In genomic region chr20:8305449-8305978, GRCh38 we compare ENCODE assay signal across 1 cellular context.
TF ChIP-seq lines count a peak whose summit lies in the region.

No MANE protein-coding gene starts in this region.

TF ChIP-seq in HepG2, 621 proteins besides CTCF, POLR2A, EP300 and RAD21 (continued from another document and continues in another):
- peak; percentile 48; the same call in 1 of the 2 replicates for TF ChIP-seq ZFP91 (CRISPR knock-in tag; IDR thresholded peaks at IDR 0.05; ENCODE audit: borderline replicate concordance)
- no peak for TF ChIP-seq FOXA1 (IDR thresholded peaks at IDR 0.05)
- TF ChIP-seq FOXA1 (CRISPR knock-in tag; IDR thresholded peaks at IDR 0.05): no peak
- TF ChIP-seq ELF3 (CRISPR knock-in tag; IDR thresholded peaks at IDR 0.05): peak; percentile 90
- TF ChIP-seq IKZF5 (CRISPR knock-in tag; IDR thresholded peaks at IDR 0.05): peak; percentile 47; the same call in 1 of the 2 replicates
- no peak for TF ChIP-seq MATR3 (CRISPR knock-in tag; IDR thresholded peaks at IDR 0.05)
- TF ChIP-seq ZGPAT (CRISPR knock-in tag; IDR thresholded peaks at IDR 0.05): 0 out of 2 replicates have a peak, but pooled peaks have one; percentile 23
- 0 out of 2 replicates have a peak, but pooled peaks have one; percentile 43 for TF ChIP-seq BRF2 (CRISPR knock-in tag; IDR thresholded peaks at IDR 0.05)
- TF ChIP-seq ZNF225 (CRISPR knock-in tag; IDR thresholded peaks at IDR 0.05): no peak
- TF ChIP-seq HNF4A (CRISPR knock-in tag; IDR thresholded peaks at IDR 0.05): peak; percentile 36; the same call in 1 of the 2 replicates
- TF ChIP-seq ZNF790 (CRISPR knock-in tag; IDR thresholded peaks at IDR 0.05; ENCODE audit: borderline replicate concordance): no peak
- TF ChIP-seq ZBTB7B (CRISPR knock-in tag; IDR thresholded peaks at IDR 0.05): no peak
- peak; percentile 44; the same call in 1 of the 2 replicates for TF ChIP-seq ZKSCAN8 (CRISPR knock-in tag; IDR thresholded peaks at IDR 0.05; ENCODE audit: borderline replicate concordance)
- peak; percentile 88 for TF ChIP-seq XRCC5 (optimal IDR thresholded peaks at IDR 0.05; ENCODE audit: low read length)
- TF ChIP-seq MED8 (CRISPR knock-in tag; IDR thresholded peaks at IDR 0.05; ENCODE audit: insufficient replicate concordance): no peak
- TF ChIP-seq NFIC (IDR thresholded peaks at IDR 0.05; ENCODE audit: low read length): no peak
- no peak for TF ChIP-seq PCBP1 (IDR thresholded peaks at IDR 0.05; ENCODE audit: borderline replicate concordance, low read depth, low read length)
- TF ChIP-seq RFXANK (CRISPR knock-in tag; IDR thresholded peaks at IDR 0.05): no peak
- no peak for TF ChIP-seq MXI1 (IDR thresholded peaks at IDR 0.05; ENCODE audit: borderline replicate concordance, low read depth, low read length)
- TF ChIP-seq SIX4 (CRISPR knock-in tag; IDR thresholded peaks at IDR 0.05): no peak
- no peak for TF ChIP-seq SMAD3 (CRISPR knock-in tag; IDR thresholded peaks at IDR 0.05)
- TF ChIP-seq FOXJ3 (CRISPR knock-in tag; IDR thresholded peaks at IDR 0.05; ENCODE audit: borderline replicate concordance): no peak
- TF ChIP-seq HOXA9 (CRISPR knock-in tag; IDR thresholded peaks at IDR 0.05; ENCODE audit: borderline replicate concordance): no peak
- TF ChIP-seq ATM (IDR thresholded peaks at IDR 0.05; ENCODE audit: borderline replicate concordance): no peak
- TF ChIP-seq ETV6 (CRISPR knock-in tag; conservative IDR thresholded peaks at IDR 0.05): no peak; the same call in 1 of the 2 replicates
- TF ChIP-seq ZNF639 (CRISPR knock-in tag; conservative IDR thresholded peaks at IDR 0.05): no peak
- no peak for TF ChIP-seq ZNF3 (CRISPR knock-in tag; IDR thresholded peaks at IDR 0.05)
- no peak for TF ChIP-seq NAIF1 (CRISPR knock-in tag; IDR thresholded peaks at IDR 0.05; ENCODE audit: borderline replicate concordance)
- 0 out of 2 replicates have a peak, but pooled peaks have one; percentile 55 for TF ChIP-seq ZNF619 (CRISPR knock-in tag; IDR thresholded peaks at IDR 0.05)
- TF ChIP-seq ZNF674 (CRISPR knock-in tag; IDR thresholded peaks at IDR 0.05; ENCODE audit: low read depth): no peak
- TF ChIP-seq KDM4B (CRISPR knock-in tag; IDR thresholded peaks at IDR 0.05): no peak
- TF ChIP-seq FOSL2 (CRISPR knock-in tag; IDR thresholded peaks at IDR 0.05): peak; percentile 73
- TF ChIP-seq ZFAT (CRISPR knock-in tag; conservative IDR thresholded peaks at IDR 0.05): no peak
- TF ChIP-seq KDM2A (CRISPR knock-in tag; IDR thresholded peaks at IDR 0.05; ENCODE audit: borderline replicate concordance, low read depth): peak; percentile 80; the same call in 1 of the 2 replicates
- TF ChIP-seq REXO4 (CRISPR knock-in tag; IDR thresholded peaks at IDR 0.05; ENCODE audit: borderline replicate concordance): no peak
- 0 out of 2 replicates have a peak, but pooled peaks have one; percentile 42 for TF ChIP-seq BCL6 (CRISPR knock-in tag; IDR thresholded peaks at IDR 0.05)
- peak; percentile 75 for TF ChIP-seq KMT2A (CRISPR knock-in tag; IDR thresholded peaks at IDR 0.05)
- 0 out of 2 replicates have a peak, but pooled peaks have one; percentile 41 for TF ChIP-seq ZNF317 (CRISPR knock-in tag; IDR thresholded peaks at IDR 0.05)
- no peak for TF ChIP-seq TBX3 (IDR thresholded peaks at IDR 0.05; ENCODE audit: borderline replicate concordance)
- TF ChIP-seq ZNF562 (CRISPR knock-in tag; IDR thresholded peaks at IDR 0.05; ENCODE audit: borderline replicate concordance): no peak
- no peak for TF ChIP-seq KDM6A (CRISPR knock-in tag; IDR thresholded peaks at IDR 0.05; ENCODE audit: low read depth)
- TF ChIP-seq GATAD2A (CRISPR knock-in tag; IDR thresholded peaks at IDR 0.05): peak; percentile 80
- TF ChIP-seq ELF1 (CRISPR knock-in tag; IDR thresholded peaks at IDR 0.05): peak; percentile 87
- peak; percentile 51; the same call in 1 of the 2 replicates for TF ChIP-seq ERF (CRISPR knock-in tag; IDR thresholded peaks at IDR 0.05)
- TF ChIP-seq BORCS8-MEF2B (CRISPR knock-in tag; IDR thresholded peaks at IDR 0.05): peak; percentile 54; the same call in 1 of the 2 replicates
- TF ChIP-seq CREB1 (IDR thresholded peaks at IDR 0.05): no peak
- TF ChIP-seq CREB1 (CRISPR knock-in tag; IDR thresholded peaks at IDR 0.05): no peak
- no peak for TF ChIP-seq MZF1 (CRISPR knock-in tag; IDR thresholded peaks at IDR 0.05; ENCODE audit: borderline replicate concordance)
- no peak for TF ChIP-seq ISX (CRISPR knock-in tag; conservative IDR thresholded peaks at IDR 0.05)
- TF ChIP-seq GTF2F1 (IDR thresholded peaks at IDR 0.05; ENCODE audit: low read length): no peak
- no peak for TF ChIP-seq ZNF530 (CRISPR knock-in tag; IDR thresholded peaks at IDR 0.05; ENCODE audit: low read depth)
- no peak for TF ChIP-seq ZBTB34 (CRISPR knock-in tag; IDR thresholded peaks at IDR 0.05)
- TF ChIP-seq ZNF547 (CRISPR knock-in tag; IDR thresholded peaks at IDR 0.05): no peak
- TF ChIP-seq ZNF543 (CRISPR knock-in tag; IDR thresholded peaks at IDR 0.05): no peak
- no peak for TF ChIP-seq ZNF816 (CRISPR knock-in tag; IDR thresholded peaks at IDR 0.05; ENCODE audit: borderline replicate concordance)
- 0 out of 2 replicates have a peak, but pooled peaks have one; percentile 55 for TF ChIP-seq ZNF644 (CRISPR knock-in tag; IDR thresholded peaks at IDR 0.05; ENCODE audit: low read depth)
- TF ChIP-seq ZNF577 (CRISPR knock-in tag; IDR thresholded peaks at IDR 0.05; ENCODE audit: borderline replicate concordance, low read depth): no peak
- TF ChIP-seq NONO (IDR thresholded peaks at IDR 0.05): no peak
- TF ChIP-seq NONO (CRISPR knock-in tag; conservative IDR thresholded peaks at IDR 0.05): no peak
- TF ChIP-seq ATRX (CRISPR knock-in tag; IDR thresholded peaks at IDR 0.05; ENCODE audit: borderline replicate concordance): no peak
- TF ChIP-seq TARDBP (CRISPR knock-in tag; IDR thresholded peaks at IDR 0.05): peak; percentile 55; the same call in 1 of the 2 replicates
- TF ChIP-seq IRF2 (CRISPR knock-in tag; IDR thresholded peaks at IDR 0.05): peak; percentile 67; the same call in 1 of the 2 replicates
- peak; percentile 84; the same call in 1 of the 2 replicates for TF ChIP-seq ETV5 (CRISPR knock-in tag; IDR thresholded peaks at IDR 0.05; ENCODE audit: borderline replicate concordance)
- TF ChIP-seq NR0B2 (CRISPR knock-in tag; IDR thresholded peaks at IDR 0.05): no peak
- peak; percentile 97 for TF ChIP-seq ZMYM4 (CRISPR knock-in tag; IDR thresholded peaks at IDR 0.05)
- peak; percentile 43 for TF ChIP-seq THAP11 (CRISPR knock-in tag; IDR thresholded peaks at IDR 0.05)
- TF ChIP-seq STAG1 (CRISPR knock-in tag; IDR thresholded peaks at IDR 0.05): peak; percentile 89
- TF ChIP-seq ZBTB3 (CRISPR knock-in tag; IDR thresholded peaks at IDR 0.05; ENCODE audit: borderline replicate concordance, low read depth): no peak
- TF ChIP-seq ZNF776 (CRISPR knock-in tag; IDR thresholded peaks at IDR 0.05): no peak
- TF ChIP-seq MTF2 (CRISPR knock-in tag; IDR thresholded peaks at IDR 0.05; ENCODE audit: borderline replicate concordance): no peak
- TF ChIP-seq ZNF574 (CRISPR knock-in tag; IDR thresholded peaks at IDR 0.05): peak; percentile 90
- 0 out of 2 replicates have a peak, but pooled peaks have one; percentile 26 for TF ChIP-seq PHF20 (CRISPR knock-in tag; IDR thresholded peaks at IDR 0.05)
- TF ChIP-seq ZNF331 (CRISPR knock-in tag; IDR thresholded peaks at IDR 0.05): peak; percentile 41; the same call in 1 of the 2 replicates
